10 cellular contexts compared by ENCODE assay signal in the genomic region with DNA sequence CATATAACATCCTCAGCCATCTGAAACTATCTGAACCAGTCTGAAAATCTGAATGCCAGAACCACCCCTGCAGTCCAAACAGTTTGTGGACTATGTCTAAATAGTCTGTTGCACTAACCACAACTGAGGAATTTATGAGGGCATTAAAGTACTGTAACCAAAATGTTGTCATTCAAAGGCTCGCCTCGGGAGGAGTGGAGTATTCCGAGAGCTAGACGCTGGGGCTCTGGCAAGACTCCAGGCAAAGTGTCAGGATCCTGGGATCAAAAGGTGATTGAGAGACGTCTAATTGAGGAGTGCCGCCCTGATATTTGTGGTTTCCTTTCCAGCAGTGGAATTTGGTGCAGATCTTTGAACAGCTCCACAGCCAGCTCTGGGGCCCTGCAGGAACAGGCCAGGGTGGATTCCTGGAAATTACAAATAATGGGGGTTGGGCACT.
DNase-seq lines count a peak whose midpoint lies in the region; TF ChIP-seq lines count a peak whose summit lies in the region.
"Had no signal": no experiment of that assay in that cellular context is flagged by ENCODE, and none has a peak within 500 bp of the region (broad histone marks: within the 10 kb centered on the region; RNA-seq: fewer than 3 reads in every experiment).

No MANE protein-coding gene starts in this region.

- H3K36me3 ChIP-seq in breast epithelium (no peaks in the 10 kb centered on the region), brain microvascular endothelial cell (replicated peaks) (no peaks in the 10 kb centered on the region)

- TF ChIP-seq CTCF in MCF 10A (IDR thresholded peaks at IDR 0.05; ENCODE audit: unreplicated experiment) (no peak), breast epithelium (IDR thresholded peaks at IDR 0.05) (no peak), brain microvascular endothelial cell (IDR thresholded peaks at IDR 0.05; ENCODE audit: low read depth, low read length, missing control alignments) (no peak), GM13977 (IDR thresholded peaks at IDR 0.05; ENCODE audit: extremely low read depth, insufficient read depth, missing control alignments) (no peak)

- H3K27ac ChIP-seq in breast epithelium = no peak overlapping the region
- H3K27ac ChIP-seq in brain microvascular endothelial cell = no peak overlapping the region

- H3K27ac Mint-ChIP-seq in MCF 10A (ENCODE audit: low read depth, unreplicated experiment) = no peak overlapping the region
- H3K27ac Mint-ChIP-seq: activated B cell treated with CpG ODN at 0.5 μM for 24 hours had no signal

- no peak overlapping the region for H3K4me3 ChIP-seq in breast epithelium
- H3K4me3 ChIP-seq in brain microvascular endothelial cell (ENCODE audit: low read depth, low read length) = no peak overlapping the region

- intact Hi-C loops in MCF 10A (cut with micrococcal nuclease) (no loop called here), breast epithelium (cut with DNase I; ENCODE audit: low total_unique reads) (no loop called here)

- no peaks in the 10 kb centered on the region for H3K9me3 Mint-ChIP-seq in MCF 10A (ENCODE audit: unreplicated experiment)
- H3K9me3 Mint-ChIP-seq: activated B cell treated with CpG ODN at 0.5 μM for 24 hours had no signal

- no peaks in the 10 kb centered on the region for H3K36me3 Mint-ChIP-seq in MCF 10A (ENCODE audit: insufficient read depth, unreplicated experiment)

- peak; percentile 36 for DNase-seq in MCF 10A (ENCODE audit: unreplicated experiment)
- no peak for DNase-seq in breast epithelium (ENCODE audit: low spot score in 2 of 2)
- DNase-seq in brain microvascular endothelial cell = peak; percentile 73
- peak; percentile 67 for DNase-seq in left kidney (ENCODE audit: low read depth, low spot score)
- peak; percentile 27 for DNase-seq in stromal cell of bone marrow (ENCODE audit: low read depth)
- DNase-seq in NK-92 (lab: John Stamatoyannopoulos, UW; ENCODE audit: unreplicated experiment) = no peak
- no peak for DNase-seq in GM13977 (ENCODE audit: low spot score)
- no peak for DNase-seq in mucosa of gallbladder (ENCODE audit: low spot score)
- DNase-seq: ACHN, activated B cell treated with CpG ODN at 0.5 μM for 24 hours had no signal

- CTCF ChIA-PET in MCF 10A (lab: Yijun Ruan, JAX) = interaction anchor here (0.7 to 1.1 kb wide), 2 partner anchors 23 to 1953 kb away, joined by 3 to 6 read pairs; no protein-coding TSS in a partner anchor

- no peaks in the 10 kb centered on the region for H3K27me3 Mint-ChIP-seq in MCF 10A (ENCODE audit: insufficient read depth, unreplicated experiment)

- H3K4me3 Mint-ChIP-seq in MCF 10A (ENCODE audit: unreplicated experiment) = no peak overlapping the region
- H3K4me3 Mint-ChIP-seq: activated B cell treated with CpG ODN at 0.5 μM for 24 hours had no signal

- no peak for TF ChIP-seq POLR2A in breast epithelium (IDR thresholded peaks at IDR 0.05)

- H3K27me3 ChIP-seq in breast epithelium = no peaks in the 10 kb centered on the region
- no peaks in the 10 kb centered on the region for H3K27me3 ChIP-seq in brain microvascular endothelial cell (replicated peaks)

- POLR2A ChIA-PET in MCF 10A (lab: Yijun Ruan, JAX) = interaction anchor here (0.9 kb wide), 1 partner anchor 29 kb away, joined by 3 read pairs; no protein-coding TSS in a partner anchor

- no TSS peak for BruUV-seq in MCF 10A (replicated peaks; lab: Mats Ljungman, UMichigan)

- in situ Hi-C loops in brain microvascular endothelial cell (cut with HindIII; ENCODE audit: low pct_ligation_motif_present, low sequenced_read_pairs) (no loop called here), GM13977 (cut with MboI; ENCODE audit: low pct_unique_long_range_greater_than_20kb, low sequenced_read_pairs, unreplicated experiment) (no loop called here)

- H3K4me1 ChIP-seq in breast epithelium = no peaks in the 10 kb centered on the region

- H3K9me3 ChIP-seq in breast epithelium = no peaks in the 10 kb centered on the region

- H3K4me1 Mint-ChIP-seq in MCF 10A (ENCODE audit: insufficient read depth, unreplicated experiment) = no peaks in the 10 kb centered on the region
- H3K4me1 Mint-ChIP-seq: activated B cell treated with CpG ODN at 0.5 μM for 24 hours had no signal

Comparison
In these comparisons a context has a peak if more than half of its experiments do, and no peak if none do; other contexts are left out.
1. DNase-seq: peak in MCF 10A (single experiment), brain microvascular endothelial cell (single experiment), left kidney (single experiment) and stromal cell of bone marrow (single experiment); none in breast epithelium (0 of 2), NK-92 (single experiment), GM13977 (single experiment) and mucosa of gallbladder (single experiment).